In genomic region chr2:219298759-219299371, GRCh38 we compare ENCODE assay signal across 1 cellular context.
A peak's percentile ranks its signal among the peaks of the same experiment; 100 is the strongest.
TF ChIP-seq lines count a peak whose summit lies in the region.

No MANE protein-coding gene starts in this region.

TF ChIP-seq in K562, 482 proteins besides CTCF, POLR2A, EP300 and RAD21 (continues in another document):
- TF ChIP-seq ZBTB7A (IDR thresholded peaks at IDR 0.05; ENCODE audit: borderline replicate concordance, control insufficient read depth, low read depth, low read length) (peak; percentile 17; the same call in 1 of the 2 replicates), TSC22D4 (tag; IDR thresholded peaks at IDR 0.05) (no peak), HNRNPUL1 (IDR thresholded peaks at IDR 0.05; ENCODE audit: low read length) (no peak), FOSL1 (tag; conservative IDR thresholded peaks at IDR 0.05) (no peak), ZNF407 (IDR thresholded peaks at IDR 0.05; ENCODE audit: low read depth) (no peak), NCOA1 (IDR thresholded peaks at IDR 0.05; ENCODE audit: low read depth) (no peak), KDM5B (IDR thresholded peaks at IDR 0.05; ENCODE audit: insufficient replicate concordance, low read depth, low read length) (no peak), SMC3 (conservative IDR thresholded peaks at IDR 0.05; ENCODE audit: insufficient read depth, low read depth, low read length) (peak; percentile 86), GTF2B (IDR thresholded peaks at IDR 0.05; ENCODE audit: extremely low read depth, insufficient read length) (no peak), CTCFL (IDR thresholded peaks at IDR 0.05; ENCODE audit: borderline replicate concordance, insufficient read depth, low read depth, low read length, poor library complexity, severe bottlenecking) (peak; percentile 32), HOXB6 (CRISPR knock-in tag; IDR thresholded peaks at IDR 0.05; ENCODE audit: borderline replicate concordance) (no peak), SRSF7 (optimal IDR thresholded peaks at IDR 0.05; ENCODE audit: low read depth, low read length) (no peak), MLX (CRISPR knock-in tag; conservative IDR thresholded peaks at IDR 0.05) (no peak), L3MBTL2 (IDR thresholded peaks at IDR 0.05) (0 out of 2 replicates have a peak, but pooled peaks have one; percentile 22), HCFC1 (IDR thresholded peaks at IDR 0.05; ENCODE audit: low read depth, low read length) (peak; percentile 23; the same call in 1 of the 2 replicates), STAG1 (CRISPR knock-in tag; IDR thresholded peaks at IDR 0.05; ENCODE audit: borderline replicate concordance) (peak; percentile 59; the same call in 1 of the 2 replicates), ZKSCAN1 (IDR thresholded peaks at IDR 0.05; ENCODE audit: low read depth, low read length) (no peak), NFIX (CRISPR knock-in tag; IDR thresholded peaks at IDR 0.05; ENCODE audit: low read depth) (no peak), FIP1L1 (IDR thresholded peaks at IDR 0.05; ENCODE audit: low read depth, low read length, poor library complexity, severe bottlenecking) (no peak), CHD1 (IDR thresholded peaks at IDR 0.05; ENCODE audit: low read length) (no peak), ZNF717 (CRISPR knock-in tag; IDR thresholded peaks at IDR 0.05) (no peak), EGR1 (conservative IDR thresholded peaks at IDR 0.05) (no peak), MAFG (tag; conservative IDR thresholded peaks at IDR 0.05) (no peak), SRSF9 (IDR thresholded peaks at IDR 0.05; ENCODE audit: borderline replicate concordance, low read depth, low read length) (no peak), TFAP4 (CRISPR knock-in tag; IDR thresholded peaks at IDR 0.05; ENCODE audit: borderline replicate concordance) (peak; percentile 39; the same call in 1 of the 2 replicates), YY1 (IDR thresholded peaks at IDR 0.05; ENCODE audit: borderline replicate concordance in 1 of 3, control insufficient read depth in 1 of 3, extremely low read depth in 1 of 3, insufficient read depth in 3 of 3, insufficient read length in 1 of 3, insufficient replicate concordance in 2 of 3, low read depth in 1 of 3, low read length in 2 of 3) (peak in 1 of 3 experiments; percentile 30), STAT5A (IDR thresholded peaks at IDR 0.05; ENCODE audit: borderline replicate concordance, low read length) (no peak), IRF9 (tag; IDR thresholded peaks at IDR 0.05) (no peak), CEBPB (tag; IDR thresholded peaks at IDR 0.05) (no peak), RCOR1 (IDR thresholded peaks at IDR 0.05; ENCODE audit: borderline replicate concordance in 1 of 2, low read depth in 2 of 2, low read length in 2 of 2) (peak in 1 of 2 experiments; percentile 26; a peak in 1 of 4 replicates)
- TF ChIP-seq, protein P1, sequence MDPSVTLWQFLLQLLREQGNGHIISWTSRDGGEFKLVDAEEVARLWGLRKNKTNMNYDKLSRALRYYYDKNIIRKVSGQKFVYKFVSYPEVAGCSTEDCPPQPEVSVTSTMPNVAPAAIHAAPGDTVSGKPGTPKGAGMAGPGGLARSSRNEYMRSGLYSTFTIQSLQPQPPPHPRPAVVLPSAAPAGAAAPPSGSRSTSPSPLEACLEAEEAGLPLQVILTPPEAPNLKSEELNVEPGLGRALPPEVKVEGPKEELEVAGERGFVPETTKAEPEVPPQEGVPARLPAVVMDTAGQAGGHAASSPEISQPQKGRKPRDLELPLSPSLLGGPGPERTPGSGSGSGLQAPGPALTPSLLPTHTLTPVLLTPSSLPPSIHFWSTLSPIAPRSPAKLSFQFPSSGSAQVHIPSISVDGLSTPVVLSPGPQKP (CRISPR knock-in tag; IDR thresholded peaks at IDR 0.05): no peak
- TF ChIP-seq, protein P2, sequence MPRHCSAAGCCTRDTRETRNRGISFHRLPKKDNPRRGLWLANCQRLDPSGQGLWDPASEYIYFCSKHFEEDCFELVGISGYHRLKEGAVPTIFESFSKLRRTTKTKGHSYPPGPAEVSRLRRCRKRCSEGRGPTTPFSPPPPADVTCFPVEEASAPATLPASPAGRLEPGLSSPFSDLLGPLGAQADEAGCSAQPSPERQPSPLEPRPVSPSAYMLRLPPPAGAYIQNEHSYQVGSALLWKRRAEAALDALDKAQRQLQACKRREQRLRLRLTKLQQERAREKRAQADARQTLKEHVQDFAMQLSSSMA (CRISPR knock-in tag; IDR thresholded peaks at IDR 0.05): no peak
- TF ChIP-seq, protein P3, sequence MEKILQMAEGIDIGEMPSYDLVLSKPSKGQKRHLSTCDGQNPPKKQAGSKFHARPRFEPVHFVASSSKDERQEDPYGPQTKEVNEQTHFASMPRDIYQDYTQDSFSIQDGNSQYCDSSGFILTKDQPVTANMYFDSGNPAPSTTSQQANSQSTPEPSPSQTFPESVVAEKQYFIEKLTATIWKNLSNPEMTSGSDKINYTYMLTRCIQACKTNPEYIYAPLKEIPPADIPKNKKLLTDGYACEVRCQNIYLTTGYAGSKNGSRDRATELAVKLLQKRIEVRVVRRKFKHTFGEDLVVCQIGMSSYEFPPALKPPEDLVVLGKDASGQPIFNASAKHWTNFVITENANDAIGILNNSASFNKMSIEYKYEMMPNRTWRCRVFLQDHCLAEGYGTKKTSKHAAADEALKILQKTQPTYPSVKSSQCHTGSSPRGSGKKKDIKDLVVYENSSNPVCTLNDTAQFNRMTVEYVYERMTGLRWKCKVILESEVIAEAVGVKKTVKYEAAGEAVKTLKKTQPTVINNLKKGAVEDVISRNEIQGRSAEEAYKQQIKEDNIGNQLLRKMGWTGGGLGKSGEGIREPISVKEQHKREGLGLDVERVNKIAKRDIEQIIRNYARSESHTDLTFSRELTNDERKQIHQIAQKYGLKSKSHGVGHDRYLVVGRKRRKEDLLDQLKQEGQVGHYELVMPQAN (IDR thresholded peaks at IDR 0.05; ENCODE audit: borderline replicate concordance): no peak
- TF ChIP-seq, protein P4, sequence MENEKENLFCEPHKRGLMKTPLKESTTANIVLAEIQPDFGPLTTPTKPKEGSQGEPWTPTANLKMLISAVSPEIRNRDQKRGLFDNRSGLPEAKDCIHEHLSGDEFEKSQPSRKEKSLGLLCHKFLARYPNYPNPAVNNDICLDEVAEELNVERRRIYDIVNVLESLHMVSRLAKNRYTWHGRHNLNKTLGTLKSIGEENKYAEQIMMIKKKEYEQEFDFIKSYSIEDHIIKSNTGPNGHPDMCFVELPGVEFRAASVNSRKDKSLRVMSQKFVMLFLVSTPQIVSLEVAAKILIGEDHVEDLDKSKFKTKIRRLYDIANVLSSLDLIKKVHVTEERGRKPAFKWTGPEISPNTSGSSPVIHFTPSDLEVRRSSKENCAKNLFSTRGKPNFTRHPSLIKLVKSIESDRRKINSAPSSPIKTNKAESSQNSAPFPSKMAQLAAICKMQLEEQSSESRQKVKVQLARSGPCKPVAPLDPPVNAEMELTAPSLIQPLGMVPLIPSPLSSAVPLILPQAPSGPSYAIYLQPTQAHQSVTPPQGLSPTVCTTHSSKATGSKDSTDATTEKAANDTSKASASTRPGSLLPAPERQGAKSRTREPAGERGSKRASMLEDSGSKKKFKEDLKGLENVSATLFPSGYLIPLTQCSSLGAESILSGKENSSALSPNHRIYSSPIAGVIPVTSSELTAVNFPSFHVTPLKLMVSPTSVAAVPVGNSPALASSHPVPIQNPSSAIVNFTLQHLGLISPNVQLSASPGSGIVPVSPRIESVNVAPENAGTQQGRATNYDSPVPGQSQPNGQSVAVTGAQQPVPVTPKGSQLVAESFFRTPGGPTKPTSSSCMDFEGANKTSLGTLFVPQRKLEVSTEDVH (IDR thresholded peaks at IDR 0.05; ENCODE audit: low read depth, partially characterized antibody): no peak
- TF ChIP-seq, protein P5, sequence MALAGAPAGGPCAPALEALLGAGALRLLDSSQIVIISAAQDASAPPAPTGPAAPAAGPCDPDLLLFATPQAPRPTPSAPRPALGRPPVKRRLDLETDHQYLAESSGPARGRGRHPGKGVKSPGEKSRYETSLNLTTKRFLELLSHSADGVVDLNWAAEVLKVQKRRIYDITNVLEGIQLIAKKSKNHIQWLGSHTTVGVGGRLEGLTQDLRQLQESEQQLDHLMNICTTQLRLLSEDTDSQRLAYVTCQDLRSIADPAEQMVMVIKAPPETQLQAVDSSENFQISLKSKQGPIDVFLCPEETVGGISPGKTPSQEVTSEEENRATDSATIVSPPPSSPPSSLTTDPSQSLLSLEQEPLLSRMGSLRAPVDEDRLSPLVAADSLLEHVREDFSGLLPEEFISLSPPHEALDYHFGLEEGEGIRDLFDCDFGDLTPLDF (CRISPR knock-in tag; IDR thresholded peaks at IDR 0.05): no peak
